ENCODE assay signal across 24 cellular contexts in genomic region chr2:225893151-225893550, GRCh38.
"Had no signal": no experiment of that assay in that cellular context is flagged by ENCODE, and none has a peak within 500 bp of the region (broad histone marks: within the 10 kb centered on the region; RNA-seq: fewer than 3 reads in every experiment).

No MANE protein-coding gene starts in this region.

- H3K27ac ChIP-seq: coronary artery, esophagus squamous epithelium, left ventricle myocardium inferior, parathyroid adenoma, transverse colon, uterus had no signal

- H3K27me3 ChIP-seq: esophagus squamous epithelium, transverse colon, uterus had no signal

- H3K4me1 ChIP-seq: esophagus squamous epithelium, parathyroid adenoma, transverse colon, uterus had no signal

- H2AFZ ChIP-seq: parathyroid adenoma had no signal

- H3K79me2 ChIP-seq: parathyroid adenoma had no signal

- ATAC-seq: activated T-cell treated with anti-CD3 and anti-CD28 coated beads, Interleukin-2, amount 50 U/mL, for 4 hours; sciatic nerve; stimulated activated naive B cell treated with anti-CD40 and anti-IgM and Interleukin-4, amounts not matched to agents 10 μg/mL and 1 μg/mL and 100 μg/mL, for 72 hours; T-helper 17 cell had no signal

- H3K9me3 ChIP-seq: esophagus squamous epithelium, left ventricle myocardium inferior, transverse colon, uterus had no signal

- DNase-seq: activated CD4-positive, alpha-beta T cell treated with anti-CD3 and anti-CD28 coated beads for 4 hours; activated CD4-positive, alpha-beta T cell treated with anti-CD3 and anti-CD28 coated beads, Interleukin-2, amount 50 U/mL, for 48 hours; activated CD4-positive, CD25-positive, alpha-beta regulatory T cell; activated CD8-positive, alpha-beta memory T cell treated with anti-CD3 and anti-CD28 coated beads, Interleukin-2, amount 50 U/mL, for 48 hours; activated naive CD4-positive, alpha-beta T cell treated with Interleukin-2 at 50 U/mL for 16 hours; activated naive CD8-positive, alpha-beta T cell treated with anti-CD3 and anti-CD28 coated beads for 36 hours; activated T-cell treated with anti-CD3 and anti-CD28 coated beads, Interleukin-2, amount 50 U/mL, for 4 hours; amniotic stem cell; cerebellar nuclear complex; endodermal cell; esophagus squamous epithelium; kidney; left ventricle myocardium inferior; nephron progenitor cell; nucleus accumbens; stimulated activated CD4-positive, alpha-beta T cell treated with anti-CD3 and anti-CD28 coated beads, Interleukin-15, amount 100 ng/mL, for 24 hours; stimulated activated naive B cell treated with anti-CD40 and anti-IgM and Interleukin-4, amounts not matched to agents 10 μg/mL and 1 μg/mL and 100 μg/mL, for 72 hours; T-helper 17 cell; transverse colon; uterus had no signal

- H3K9ac ChIP-seq: parathyroid adenoma had no signal

- H3K4me2 ChIP-seq: smooth muscle cell had no signal

- H3K4me3 ChIP-seq: coronary artery, esophagus squamous epithelium, left ventricle myocardium inferior, smooth muscle cell, transverse colon, uterus had no signal

- H3K36me3 ChIP-seq: esophagus squamous epithelium, left ventricle myocardium inferior, transverse colon, uterus had no signal
